In the genomic region with DNA sequence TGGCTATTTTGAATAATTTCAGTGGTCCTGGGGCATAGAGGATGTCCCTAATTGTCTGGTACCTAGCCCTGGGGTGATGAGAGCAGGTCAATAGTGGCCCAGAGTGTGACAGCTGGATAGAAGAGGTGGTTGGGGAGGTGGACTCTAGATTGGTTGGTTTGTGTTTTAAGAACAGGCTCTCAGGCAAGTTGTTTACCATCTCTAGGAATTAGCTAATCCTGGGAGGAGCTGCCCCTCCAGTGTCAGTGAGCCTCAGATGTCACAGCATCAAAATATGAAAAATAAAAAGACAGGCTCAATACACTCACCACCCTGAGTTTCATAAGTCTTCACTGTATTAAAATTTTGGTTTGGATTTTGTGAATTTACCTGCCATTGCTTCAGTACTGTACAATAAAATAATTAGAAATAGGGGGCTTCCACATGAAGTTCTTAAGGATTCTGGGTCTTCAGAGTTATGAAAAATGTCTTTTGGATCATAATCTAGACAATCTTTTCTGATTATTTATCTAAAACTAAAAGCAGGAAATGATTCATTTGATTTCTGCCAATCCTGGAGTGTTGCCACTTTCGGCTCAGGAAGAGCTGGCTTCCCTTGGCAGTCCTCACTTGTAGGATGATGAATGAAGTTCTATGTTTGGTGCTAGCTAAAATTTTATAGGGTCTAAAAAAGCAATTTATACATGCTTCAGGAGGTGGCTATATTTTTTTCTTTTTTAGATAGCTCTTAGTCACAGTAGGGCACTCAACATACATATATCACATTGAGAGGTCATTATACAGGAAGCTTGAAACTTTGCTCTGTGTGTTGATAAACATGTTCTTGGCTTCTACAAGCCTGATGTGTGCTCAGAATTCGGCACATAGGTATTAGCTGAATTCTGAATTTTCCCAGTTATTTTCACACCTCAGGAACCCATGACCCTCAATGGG, we compare ENCODE assay signal across 15 cellular contexts.
DNase-seq lines count a peak whose midpoint lies in the region; ATAC-seq and TF ChIP-seq lines count a peak whose summit lies in the region.
"Had no signal": no experiment of that assay in that cellular context is flagged by ENCODE, and none has a peak within 500 bp of the region (broad histone marks: within the 10 kb centered on the region; RNA-seq: fewer than 3 reads in every experiment).

No MANE protein-coding gene starts in this region.

- TF ChIP-seq CTCF in prostate gland (IDR thresholded peaks at IDR 0.05): no peak

- H3K27me3 ChIP-seq in prostate gland (replicated peaks; ENCODE audit: insufficient read depth): no peaks in the 10 kb centered on the region
- H3K27me3 ChIP-seq: stomach had no signal

- H3K27ac ChIP-seq in prostate gland: no peak overlapping the region
- H3K27ac ChIP-seq: KMS-11, stomach had no signal

- ATAC-seq in GM21381 (IDR thresholded peaks at IDR 0.05; ENCODE audit: unreplicated experiment) (no peak), GM19324 (IDR thresholded peaks at IDR 0.05; ENCODE audit: low FRiP score, unreplicated experiment) (no peak), HG02763 (IDR thresholded peaks at IDR 0.05; ENCODE audit: unreplicated experiment) (no peak)
- ATAC-seq: T-helper 17 cell had no signal

- TF ChIP-seq POLR2A in prostate gland (IDR thresholded peaks at IDR 0.05): no peak

- H3K9me3 ChIP-seq in prostate gland: no peaks in the 10 kb centered on the region
- H3K9me3 ChIP-seq: stomach had no signal

- intact Hi-C loops in prostate gland (cut with DNase I): no loop called here

- peak; percentile 51 for DNase-seq in COLO829 (ENCODE audit: low spot score)
- DNase-seq in NCI-H2029 treated with DMSO at 0.1 percent for 48 hours (lab: John Stamatoyannopoulos, UW): peak; percentile 28
- peak; percentile 37 for DNase-seq in fibroblast of gingiva (ENCODE audit: low read depth)
- peak; percentile 27 for DNase-seq in prostate gland (ENCODE audit: low spot score)
- no peak for DNase-seq in HuH-7.5 (ENCODE audit: low spot score)
- DNase-seq: activated T-cell treated with anti-CD3 and anti-CD28 coated beads, Interleukin-2, amount 50 U/mL, for 24 hours; NCI-H1436 treated with DMSO at 0.1 percent for 48 hours; NCI-H69; stomach; T-helper 17 cell had no signal

- no peak overlapping the region for H3K4me3 ChIP-seq in prostate gland
- H3K4me3 ChIP-seq: lung, stomach had no signal

- H3K4me1 ChIP-seq in prostate gland (replicated peaks): no peaks in the 10 kb centered on the region

- 22% methylated on average over 2 of the region's 2 CpGs for WGBS in prostate gland

- H3K36me3 ChIP-seq in prostate gland: no peaks in the 10 kb centered on the region
- H3K36me3 ChIP-seq: stomach had no signal
